15 cellular contexts compared by ENCODE assay signal in genomic region chr12:130137141-130138018, GRCh38. TPM values are rescaled to one million over a fixed set of nuclear protein-coding genes. Genes with fewer than 3 reads are reported as not detected.
DNase-seq lines count a peak whose midpoint lies in the region; ATAC-seq, FAIRE-seq and TF ChIP-seq lines count a peak whose summit lies in the region.
"Had no signal": no experiment of that assay in that cellular context is flagged by ENCODE, and none has a peak within 500 bp of the region (broad histone marks: within the 10 kb centered on the region; RNA-seq: fewer than 3 reads in every experiment).

No MANE protein-coding gene starts in this region.

- H3K56ac ChIP-seq in H1 (replicated peaks; ENCODE audit: insufficient read length, low read depth, low read length): no peak overlapping the region

- no peak overlapping the region for H3K4ac ChIP-seq in H1 (replicated peaks; ENCODE audit: insufficient read length, low read depth, low read length)

- no peak overlapping the region for H3K23ac ChIP-seq in H1 (ENCODE audit: insufficient read length)

- H4K5ac ChIP-seq in H1 (ENCODE audit: insufficient read length, low read depth, low read length): no peak overlapping the region

- H3K23me2 ChIP-seq in H1 (ENCODE audit: low read depth, low read length): 0 out of 2 replicates have a peak, but pooled peaks cover 5% of the 10 kb centered on the region

- H2AK5ac ChIP-seq in H1 (ENCODE audit: low read depth, low read length): no peak overlapping the region; the same call in 1 of the 2 replicates

- H3K9me3 ChIP-seq in H1 (ENCODE audit: insufficient read depth in 2 of 2, low read depth in 1 of 2, low read length in 1 of 2) (peaks cover 0 to 3% of the 10 kb centered on the region in 2 experiments; a peak in 1 of 4 replicates), HepG2 (ENCODE audit: low read length) (no peaks in the 10 kb centered on the region)
- H3K9me3 ChIP-seq: esophagus muscularis mucosa had no signal

- in situ Hi-C loops in HepG2 (cut with HindIII; ENCODE audit: extremely low pct_ligation_motif_present, low pct_unique_long_range_greater_than_20kb): no loop called here

- H2BK20ac ChIP-seq in H1 (ENCODE audit: low read length): no peak overlapping the region

- BruUV-seq in HepG2 (replicated peaks; lab: Mats Ljungman, UMichigan): no TSS peak

- FAIRE-seq in H1 (lab: Jason Lieb, UNC) (peak; percentile 68), HepG2 (lab: Jason Lieb, UNC) (no peak)

- H3K4me3 ChIP-seq in H1 (ENCODE audit: extremely low read depth in 1 of 4, insufficient read depth in 2 of 4, low read depth in 3 of 4, low read length in 4 of 4): 0 out of 8 replicates have a peak overlapping the region, but pooled peaks of 1 of the 4 experiments have one; percentile 1
- H3K4me3 ChIP-seq in HepG2 (replicated peaks in 1 of 3; ENCODE audit: insufficient read depth in 1 of 3, low read depth in 2 of 3, low read length in 3 of 3): no peak overlapping the region
- H3K4me3 ChIP-seq: esophagus muscularis mucosa, lung had no signal

- WGBS in H1 (ENCODE audit: extremely low coverage in 1 of 2, insufficient coverage in 1 of 2, insufficient read length in 1 of 2, insufficient replicate concordance in 2 of 2, low coverage in 1 of 2, low lambda C conversion rate in 2 of 2, missing lambda C conversion rate in 1 of 2), 2 experiments: 40% methylated on average over 17 of the region's 20 CpGs; no CpG with 5 or more reads in 1 of the 2 experiments
- WGBS in HepG2 (ENCODE audit: low lambda C conversion rate): 6% methylated on average over 20 of the region's 20 CpGs

- no peak for TF ChIP-seq CTCF in H1 (IDR thresholded peaks at IDR 0.05; ENCODE audit: control extremely low read depth in 1 of 3, insufficient read depth in 1 of 3, low read depth in 1 of 3, low read length in 3 of 3)
- no peak for TF ChIP-seq CTCF in HepG2 (CRISPR knock-in tag; IDR thresholded peaks at IDR 0.05)

- no peak overlapping the region for H3K18ac ChIP-seq in H1 (ENCODE audit: extremely low read depth, low read length)

- no peak overlapping the region for H2BK15ac ChIP-seq in H1 (ENCODE audit: low read length)

- H3K27ac ChIP-seq in H1 (ENCODE audit: low read depth, low read length): no peak overlapping the region
- no peak overlapping the region for H3K27ac ChIP-seq in HepG2 (ENCODE audit: extremely low read length, insufficient read depth, low read length)
- H3K27ac ChIP-seq: esophagus muscularis mucosa had no signal

- H3K9ac ChIP-seq in H1 (replicated peaks in 1 of 4; ENCODE audit: extremely low read depth in 1 of 4, low read depth in 3 of 4, low read length in 3 of 4): no peak overlapping the region
- no peak overlapping the region for H3K9ac ChIP-seq in HepG2 (ENCODE audit: insufficient read depth, low read depth, low read length)

- no peaks in the 10 kb centered on the region for H3K79me1 ChIP-seq in H1 (ENCODE audit: low read depth, low read length)

- no peaks in the 10 kb centered on the region; a peak in 1 of 8 replicates for H3K36me3 ChIP-seq in H1 (ENCODE audit: control insufficient read depth in 2 of 4, insufficient read depth in 4 of 4, low read length in 3 of 4)
- no peaks in the 10 kb centered on the region for H3K36me3 ChIP-seq in HepG2 (replicated peaks in 1 of 2; ENCODE audit: control insufficient read depth in 1 of 2, insufficient read depth in 2 of 2, low read length in 2 of 2)
- H3K36me3 ChIP-seq: esophagus muscularis mucosa had no signal

- H3K79me2 ChIP-seq in H1 (ENCODE audit: control insufficient read depth in 1 of 2, insufficient read depth in 2 of 2, low read length in 2 of 2) (0 out of 4 replicates have a peak, but pooled peaks cover 0 to 2% of the 10 kb centered on the region in 2 experiments), HepG2 (ENCODE audit: insufficient read depth, low read length) (no peaks in the 10 kb centered on the region)

- TF ChIP-seq EP300 in H1 (IDR thresholded peaks at IDR 0.05; ENCODE audit: borderline replicate concordance in 1 of 2, low read depth in 2 of 2, low read length in 2 of 2) (no peak), HepG2 (IDR thresholded peaks at IDR 0.05; ENCODE audit: low read depth in 2 of 2, low read length in 2 of 2) (no peak), HepG2 (CRISPR knock-in tag; IDR thresholded peaks at IDR 0.05; ENCODE audit: borderline replicate concordance) (no peak)

- CTCF ChIA-PET in H1 (lab: Charles Lee; ENCODE audit: partially characterized antibody) (interaction anchor here (0.8 to 2.2 kb wide), 10 partner anchors 10 to 149 kb away, joined by 3 to 8 read pairs (median 3); no protein-coding TSS in a partner anchor), HepG2 (lab: Yijun Ruan, JAX; ENCODE audit: low intra/inter-chr PET ratio, low total read pairs) (no interaction called here)

- no peak for TF ChIP-seq POLR2A in H1 (IDR thresholded peaks at IDR 0.05; ENCODE audit: control extremely low read depth in 1 of 2, low read depth in 2 of 2, low read length in 2 of 2)
- no peak for TF ChIP-seq POLR2A in HepG2 (IDR thresholded peaks at IDR 0.05; ENCODE audit: insufficient read depth in 1 of 2, low read depth in 2 of 2, low read length in 2 of 2)

- peak overlapping the region; percentile 11; the same call in 1 of the 2 replicates for H2BK12ac ChIP-seq in H1 (ENCODE audit: low read depth, low read length)

- no peak overlapping the region for H2BK120ac ChIP-seq in H1 (replicated peaks; ENCODE audit: low read depth, low read length)

- intact Hi-C loops in sciatic nerve (cut with DNase I) (no loop called here), HepG2 (cut with micrococcal nuclease; ENCODE audit: unreplicated experiment) (no loop called here)

- peak overlapping the region; percentile 7; the same call in 1 of the 2 replicates for H4K8ac ChIP-seq in H1 (ENCODE audit: extremely low read depth, insufficient read depth, low read length)

- peak overlapping the region; percentile 33 to 49; a peak in 2 of 4 replicates for H3K4me2 ChIP-seq in H1 (ENCODE audit: insufficient read depth in 1 of 2, low read depth in 2 of 2, low read length in 2 of 2)
- H3K4me2 ChIP-seq in HepG2 (ENCODE audit: low read depth, low read length): no peak overlapping the region

- H3K14ac ChIP-seq in H1 (ENCODE audit: insufficient read length): no peak overlapping the region

- H2AFZ ChIP-seq in H1 (ENCODE audit: low read length) (no peak overlapping the region), HepG2 (ENCODE audit: low read length) (no peak overlapping the region)

- peaks cover 0 to 16% (median 9%) of the 10 kb centered on the region in 4 experiments; a peak in 6 of 7 replicates for H3K4me1 ChIP-seq in H1 (replicated peaks in 1 of 4; ENCODE audit: control insufficient read depth in 3 of 4, insufficient read depth in 4 of 4, low read length in 3 of 4)
- no peaks in the 10 kb centered on the region for H3K4me1 ChIP-seq in HepG2 (ENCODE audit: insufficient read depth, low read length)
- H3K4me1 ChIP-seq: esophagus muscularis mucosa had no signal

- H2BK5ac ChIP-seq in H1 (ENCODE audit: low read depth, low read length): no peak overlapping the region

- H4K20me1 ChIP-seq in H1 (replicated peaks in 1 of 2; ENCODE audit: control insufficient read depth in 1 of 2, insufficient read depth in 2 of 2, low read length in 2 of 2) (peaks cover 0 to 9% of the 10 kb centered on the region in 2 experiments), HepG2 (ENCODE audit: insufficient read depth, low read length) (no peaks in the 10 kb centered on the region)

- DNase-seq in NCI-H2107 (lab: John Stamatoyannopoulos, UW): peak; percentile 26
- DNase-seq in NCI-H2107 treated with DMSO at 0.1 percent for 48 hours (lab: John Stamatoyannopoulos, UW; ENCODE audit: unreplicated experiment): no peak
- peak; percentile 50 for DNase-seq in NCI-H2196 treated with DMSO at 0.1 percent for 48 hours (lab: John Stamatoyannopoulos, UW; ENCODE audit: unreplicated experiment)
- DNase-seq in H1 (ENCODE audit: low read depth in 1 of 2, low spot score in 2 of 2): peak in 1 of 2 experiments; percentile 44
- no peak for DNase-seq in sciatic nerve (ENCODE audit: low spot score)
- DNase-seq in stimulated activated CD4-positive, alpha-beta T cell treated with anti-CD3 and anti-CD28 coated beads, Interleukin-15, amount 100 ng/mL, for 24 hours: no peak
- DNase-seq in HepG2 (ENCODE audit: low spot score): no peak
- DNase-seq: CD8-positive, alpha-beta memory T cell; hypothalamus; NCI-H446 treated with DMSO at 0.1 percent for 48 hours had no signal

- H3K27me3 ChIP-seq in H1 (replicated peaks in 1 of 4; ENCODE audit: control insufficient read depth in 3 of 4, extremely low read depth in 1 of 4, insufficient read depth in 3 of 4, low read length in 3 of 4) (peaks cover 0 to 52% (median 37%) of the 10 kb centered on the region in 4 experiments; a peak in 5 of 7 replicates), HepG2 (ENCODE audit: control insufficient read depth in 1 of 2, insufficient read depth in 2 of 2, low read length in 2 of 2) (peaks cover 5 to 66% of the 10 kb centered on the region in 2 experiments)

- TF ChIP-seq RAD21 in H1 (IDR thresholded peaks at IDR 0.05 in 1 of 2, conservative IDR thresholded peaks at IDR 0.05 in 1 of 2; ENCODE audit: low read depth in 2 of 2, low read length in 2 of 2): no peak
- TF ChIP-seq RAD21 in HepG2 (CRISPR knock-in tag; IDR thresholded peaks at IDR 0.05): no peak

- H4K91ac ChIP-seq in H1 (replicated peaks; ENCODE audit: insufficient read length, low read length): no peak overlapping the region

- POLR2A ChIA-PET in H1 (lab: Charles Lee; ENCODE audit: partially characterized antibody): interaction anchor here (1.0 kb wide), 2 partner anchors 21 to 26 kb away, joined by 3 read pairs; no protein-coding TSS in a partner anchor
- POLR2A ChIA-PET in HepG2 (lab: Yijun Ruan, JAX): interaction anchor here (0.6 kb wide), 1 partner anchor 393 kb away, joined by 3 read pairs; no protein-coding TSS in a partner anchor

- peak; percentile 32 for ATAC-seq in sciatic nerve
- ATAC-seq in GM19397 (IDR thresholded peaks at IDR 0.05; ENCODE audit: unreplicated experiment): no peak
- no peak for ATAC-seq in HepG2
- ATAC-seq: natural killer cell treated with Interleukin-12 subunit alpha and Interleukin-12 subunit beta and Interleukin-15 and Interleukin-18, amount 100 ng/mL, for 72 hours had no signal

RNA-seq across cellular contexts. Expression of gene FZD10, which starts 24.9 kb away (rescaled TPM):
- 0.36 and 0.60 TPM in 2 replicates for total RNA-seq in H1 (2021; fragmentation: NEBNext Ultra II Directional; extraction: Animal tissue kit (Norgen Biotek cat#: 25700))
- polyA plus RNA-seq in H1 (2011; rRNA removed): 0.11 and 0.36 TPM in 2 replicates
- 0.32 TPM for polyA plus RNA-seq in H1 (2011; cell fraction: cytosol; rRNA removed)
- 0.58 TPM for polyA plus RNA-seq in H1 (2011; cell fraction: nucleus; rRNA removed)
- 0.10 to 0.36 TPM (median 0.24 TPM) in 4 replicates for polyA plus RNA-seq in H1 (2012, experiment 1 of 2)
- 0.20 TPM for polyA plus RNA-seq in H1 (2012, experiment 2 of 2)
- 0.41 TPM for polyA plus RNA-seq in H1 (2013, experiment 1 of 2)
- polyA plus RNA-seq in H1 (2013, experiment 2 of 2): 0.52 TPM
- 0.32 and 0.34 TPM in 2 replicates for polyA minus RNA-seq in H1 (2011; rRNA and poly(A)+ RNA removed)
- 0.51 TPM for polyA minus RNA-seq in H1 (2011; cell fraction: cytosol; rRNA and poly(A)+ RNA removed)
- 2.1 TPM for polyA minus RNA-seq in H1 (2011; cell fraction: nucleus; rRNA and poly(A)+ RNA removed)
- total RNA-seq in sciatic nerve: 1.5 TPM
- not detected in 2 replicates for total RNA-seq in HepG2 (2016; rRNA removed; fragmentation: Illumina TruSeq; extraction: Trizol)
- not detected in 2 replicates for total RNA-seq in HepG2 (2016; cell fraction: cytosol; rRNA removed; fragmentation: Illumina TruSeq; extraction: Trizol; ENCODE audit: low read depth)
- total RNA-seq in HepG2 (2016; cell fraction: insoluble cytoplasmic fraction; rRNA removed; fragmentation: Illumina TruSeq; extraction: Trizol): not detected in 2 replicates
- total RNA-seq in HepG2 (2016; cell fraction: membrane; rRNA removed; fragmentation: Illumina TruSeq; extraction: Trizol): not detected in 2 replicates
- not detected in 2 replicates for total RNA-seq in HepG2 (2016; cell fraction: nucleus; rRNA removed; fragmentation: Illumina TruSeq; extraction: Trizol)
- not detected in 2 replicates for polyA plus RNA-seq in HepG2 (2011; rRNA removed)
- polyA plus RNA-seq in HepG2 (2011; cell fraction: cytosol; rRNA removed): not detected in 2 replicates
- polyA plus RNA-seq in HepG2 (2011; cell fraction: nucleus; rRNA removed): not detected in 2 replicates
- polyA plus RNA-seq in HepG2 (2012): not detected in 2 replicates
- polyA plus RNA-seq in HepG2 (2016; cell fraction: cytosol; fragmentation: Illumina TruSeq; extraction: Trizol; ENCODE audit: low read depth): not detected in 2 replicates
- polyA plus RNA-seq in HepG2 (2016; cell fraction: insoluble cytoplasmic fraction; fragmentation: Illumina TruSeq; extraction: Trizol; ENCODE audit: low read depth): not detected in 2 replicates
- polyA plus RNA-seq in HepG2 (2016; cell fraction: membrane; fragmentation: Illumina TruSeq; extraction: Trizol; ENCODE audit: low read depth): not detected in 2 replicates
- not detected in 2 replicates for polyA plus RNA-seq in HepG2 (2016; cell fraction: nucleus; fragmentation: Illumina TruSeq; extraction: Trizol; ENCODE audit: insufficient read depth, low read depth)
- polyA minus RNA-seq in HepG2 (2011; rRNA and poly(A)+ RNA removed; ENCODE audit: low replicate concordance): 16.3 TPM in 1 of 2 replicates, not detected in the other
- polyA minus RNA-seq in HepG2 (2011; cell fraction: cytosol; rRNA and poly(A)+ RNA removed): 0.18 and 0.20 TPM in 2 replicates
- 0.39 TPM in 1 of 2 replicates, not detected in the other for polyA minus RNA-seq in HepG2 (2011; cell fraction: nucleus; rRNA and poly(A)+ RNA removed)
- total RNA-seq: A172; CD8-positive, alpha-beta memory T cell; natural killer cell treated with Interleukin-12 subunit alpha and Interleukin-12 subunit beta and Interleukin-15 and Interleukin-18, amount 100 ng/mL, for 72 hours had no signal
- polyA plus RNA-seq: CD8-positive, alpha-beta memory T cell had no signal

Comparison
In these comparisons a context has a peak if more than half of its experiments do, and no peak if none do; other contexts are left out.
1. DNase-seq: peak in NCI-H2107 (single experiment) and NCI-H2196 treated with DMSO at 0.1 percent for 48 hours (single experiment); none in NCI-H2107 treated with DMSO at 0.1 percent for 48 hours (single experiment), sciatic nerve (single experiment), stimulated activated CD4-positive, alpha-beta T cell treated with anti-CD3 and anti-CD28 coated beads, Interleukin-15, amount 100 ng/mL, for 24 hours (single experiment) and HepG2 (single experiment).